In the genomic region with DNA sequence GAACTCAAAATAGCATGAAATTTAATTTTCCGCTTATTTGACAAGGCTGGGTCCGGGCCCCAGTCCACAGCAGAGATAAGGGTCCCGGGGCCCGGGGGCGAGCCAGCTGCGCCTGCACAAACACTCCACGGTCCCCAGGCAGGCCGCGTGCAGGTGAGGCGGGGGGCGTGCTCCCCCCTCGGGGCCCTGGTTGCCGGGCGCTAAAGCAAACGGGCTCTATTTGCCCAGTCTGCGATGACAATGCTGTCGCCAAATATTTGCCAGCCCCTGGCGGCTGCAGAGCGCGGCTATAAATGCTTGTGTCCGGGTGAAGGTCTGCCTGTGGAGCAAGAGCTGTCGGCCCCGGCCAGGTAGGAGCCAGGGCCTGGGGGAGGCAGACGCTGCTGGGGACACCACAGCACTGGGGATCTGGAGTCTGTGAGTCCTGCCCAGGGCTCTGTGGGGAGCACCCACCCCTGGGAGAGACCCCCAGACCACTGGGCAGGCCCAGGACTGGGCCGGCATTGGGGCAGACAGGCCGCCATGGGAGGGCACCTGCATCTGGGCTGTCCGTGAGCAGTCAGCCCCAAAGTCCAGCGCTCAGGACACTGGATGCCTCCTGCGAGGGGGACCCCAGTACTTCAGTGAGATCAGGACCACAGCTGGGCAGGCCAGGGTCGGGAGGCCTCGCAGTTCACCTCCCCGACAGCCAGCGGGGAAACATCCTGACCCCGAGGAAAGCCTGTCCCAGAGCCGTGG, we compare ENCODE assay signal across 13 cellular contexts. TPM values are rescaled to one million over a fixed set of nuclear protein-coding genes. Genes with fewer than 3 reads are reported as not detected.
DNase-seq lines count a peak whose midpoint lies in the region; ATAC-seq, FAIRE-seq and TF ChIP-seq lines count a peak whose summit lies in the region.
"Had no signal": no experiment of that assay in that cellular context is flagged by ENCODE, and none has a peak within 500 bp of the region (broad histone marks: within the 10 kb centered on the region; RNA-seq: fewer than 3 reads in every experiment).

Gene PERCC1, plus strand, starts transcription at position 320 of the 738 bp plus-strand sequence. CDS start 1,516 bp downstream, outside the sequence.

- H3K27ac ChIP-seq in BLaER1 = peak within 1 kb of the TSS; percentile 85
- H3K27ac ChIP-seq in PC-3 (ENCODE audit: low read length) = no peak within 1 kb of the TSS
- H3K27ac ChIP-seq: skin epidermis had no signal

- no peaks in the 10 kb centered on the region for H4K20me1 ChIP-seq in BLaER1
- no peaks in the 10 kb centered on the region for H4K20me1 ChIP-seq in PC-3 (ENCODE audit: low read length)

- DNase-seq in H7 (peak; percentile 74), PC-3 (peak; percentile 21), midbrain (lab: John Stamatoyannopoulos, UW) (no peak)
- DNase-seq in activated CD4-positive, CD25-positive, alpha-beta regulatory T cell (lab: John Stamatoyannopoulos, UW) = no peak
- DNase-seq: mesendoderm, NCI-H226 had no signal

- no peaks in the 10 kb centered on the region for H3F3A ChIP-seq in PC-3 (ENCODE audit: low read length, unreplicated experiment)

- peaks cover 4% of the 10 kb centered on the region; the same call in 1 of the 2 replicates for H3K36me3 ChIP-seq in BLaER1
- H3K36me3 ChIP-seq in H7 (replicated peaks; ENCODE audit: control insufficient read depth, insufficient read depth, low read length) = no peaks in the 10 kb centered on the region
- H3K36me3 ChIP-seq in PC-3 (ENCODE audit: low read depth, low read length) = no peaks in the 10 kb centered on the region

- POLR2A ChIA-PET in PC-3 (lab: Charles Lee; ENCODE audit: unreplicated experiment) = no interaction called here

- H3K27me3 ChIP-seq in BLaER1 (no peaks in the 10 kb centered on the region), H7 (ENCODE audit: control insufficient read depth, insufficient read depth, low read length) (no peaks in the 10 kb centered on the region), PC-3 (ENCODE audit: low read length) (no peaks in the 10 kb centered on the region)

- H3K4me2 ChIP-seq in BLaER1 (peak within 1 kb of the TSS; percentile 91), PC-3 (ENCODE audit: low read length) (peak within 1 kb of the TSS; percentile 41; the same call in 1 of the 2 replicates)

- CTCF ChIA-PET in PC-3 (lab: Charles Lee) = no interaction called here

- H3K9me2 ChIP-seq in PC-3 (replicated peaks; ENCODE audit: low read length) = no peaks in the 10 kb centered on the region

- 0 out of 2 replicates have a peak, but pooled peaks have one; percentile 22 for TF ChIP-seq CTCF in PC-3 (conservative IDR thresholded peaks at IDR 0.05; ENCODE audit: low read depth, low read length)

- no peaks in the 10 kb centered on the region for H3K79me2 ChIP-seq in PC-3 (ENCODE audit: low read length)

- peak; percentile 74 for ATAC-seq in PC-3
- ATAC-seq in GM18858 (IDR thresholded peaks at IDR 0.05; ENCODE audit: unreplicated experiment) = no peak
- no peak for ATAC-seq in GM19351 (IDR thresholded peaks at IDR 0.05; ENCODE audit: unreplicated experiment)

- H3K4me1 ChIP-seq in BLaER1 = peaks cover 86% of the 10 kb centered on the region
- no peaks in the 10 kb centered on the region for H3K4me1 ChIP-seq in PC-3 (ENCODE audit: insufficient read depth, low read length)

- H3K9me3 ChIP-seq in BLaER1 = no peaks in the 10 kb centered on the region
- no peaks in the 10 kb centered on the region for H3K9me3 ChIP-seq in PC-3 (ENCODE audit: low read length)

- H3K4me3 ChIP-seq in BLaER1 (peak within 1 kb of the TSS; percentile 61), H7 (ENCODE audit: insufficient read depth, low read depth, low read length) (no peak within 1 kb of the TSS), PC-3 (ENCODE audit: low read length) (no peak within 1 kb of the TSS)
- H3K4me3 ChIP-seq: skin epidermis had no signal

- H3K9ac ChIP-seq in BLaER1 = peak within 1 kb of the TSS; percentile 74
- no peak within 1 kb of the TSS for H3K9ac ChIP-seq in PC-3 (ENCODE audit: low read length)

- peak within 1 kb of the TSS; percentile 59 for H2AFZ ChIP-seq in PC-3 (ENCODE audit: low read length)

- FAIRE-seq in islet of Langerhans (lab: Jason Lieb, UNC) = peak; percentile 30
- FAIRE-seq: bronchial epithelial cell, H54 had no signal

- no TSS peak for BruUV-seq in PC-3 (replicated peaks; lab: Mats Ljungman, UMichigan)

- intact Hi-C loops in PC-3 (cut with micrococcal nuclease) = no loop called here

RNA-seq across cellular contexts. Expression of gene PERCC1, which starts in this region (rescaled TPM):
- total RNA-seq in H7 (2014; rRNA removed; shearing (Covaris generic)) = not detected in 2 replicates
- not detected in 2 replicates for total RNA-seq in PC-3 (2014; rRNA removed)
- total RNA-seq: bronchial epithelial cell had no signal

Comparison
In these comparisons a context has a peak if more than half of its experiments do, and no peak if none do; other contexts are left out.
1. Peak in DNase-seq in H7; RNA of the gene not detected or under 1 TPM.
2. Peak in DNase-seq, ATAC-seq and H3K4me2 ChIP-seq in PC-3; RNA of the gene not detected or under 1 TPM.